Comparison of ENCODE assay signal across 17 cellular contexts in genomic region chr1:101245575-101245927, GRCh38.
"Had no signal": no experiment of that assay in that cellular context is flagged by ENCODE, and none has a peak within 500 bp of the region (broad histone marks: within the 10 kb centered on the region; RNA-seq: fewer than 3 reads in every experiment).

No MANE protein-coding gene starts in this region.

- H3K27ac ChIP-seq: foreskin keratinocyte, neutrophil, tibial nerve, uterus had no signal

- H3K9me3 Mint-ChIP-seq: activated CD4-positive, alpha-beta T cell treated with anti-CD3 and anti-CD28 coated beads, Interleukin-2, amount 10 ng/mL, durations not matched to agents 24 days and 14 days; activated T-helper 2 cell treated with anti-CD3 and anti-CD28 coated beads, Interferon-gamma antibody, Interleukin-2, Interleukin-4, amounts not matched to agents 10 μg/mL and 5 μg/mL and 100 μg/mL, durations not matched to agents 14 hours and 24 hours and 36 hours; brain; mesothelial cell of epicardium; WTC11 had no signal

- H3K36me3 ChIP-seq: neutrophil, tibial nerve, uterus had no signal

- H3K4me1 ChIP-seq: foreskin keratinocyte, tibial nerve, uterus had no signal

- H3K4me1 Mint-ChIP-seq: WTC11 had no signal

- H3K36me3 Mint-ChIP-seq: brain, WTC11 had no signal

- H3K27me3 Mint-ChIP-seq: activated CD4-positive, alpha-beta T cell treated with anti-CD3 and anti-CD28 coated beads, Interleukin-2, amount 10 ng/mL, durations not matched to agents 24 days and 14 days; brain had no signal

- H3K4me3 Mint-ChIP-seq: activated CD4-positive, alpha-beta T cell treated with anti-CD3 and anti-CD28 coated beads, Interleukin-2, amount 10 ng/mL, durations not matched to agents 24 days and 14 days; brain; mesothelial cell of epicardium; WTC11 had no signal

- H3K27ac Mint-ChIP-seq: activated CD4-positive, alpha-beta T cell treated with anti-CD3 and anti-CD28 coated beads, Interleukin-2, amount 10 ng/mL, durations not matched to agents 24 days and 14 days; activated T-helper 2 cell treated with anti-CD3 and anti-CD28 coated beads, Interferon-gamma antibody, Interleukin-2, Interleukin-4, amounts not matched to agents 10 μg/mL and 5 μg/mL and 100 μg/mL, durations not matched to agents 14 hours and 24 hours and 36 hours; brain; mesothelial cell of epicardium; WTC11 had no signal

- ATAC-seq: foreskin keratinocyte, left cardiac atrium, WTC11 had no signal

- H3K4me3 ChIP-seq: lung, tibial nerve, uterus had no signal

- H3K27me3 ChIP-seq: foreskin keratinocyte, uterus had no signal

- H3K9me3 ChIP-seq: neutrophil, tibial nerve, uterus had no signal

- FAIRE-seq: TTC549 had no signal

- DNase-seq: activated CD4-positive, alpha-beta T cell treated with anti-CD3 and anti-CD28 coated beads, Interleukin-2, amount 10 ng/mL, durations not matched to agents 24 days and 14 days; activated naive CD4-positive, alpha-beta T cell treated with anti-CD3 and anti-CD28 coated beads, Interleukin-2, amount 50 U/mL, for 16 hours; amygdala; effector CD8-positive, alpha-beta T cell; foreskin keratinocyte; left cardiac atrium; stimulated activated CD4-positive, alpha-beta T cell treated with anti-CD3 and anti-CD28 coated beads, Interleukin-1b, Interleukin-23, amount 100 ng/mL, for 48 hours; substantia nigra; uterus had no signal
